ENCODE assay signal across 18 cellular contexts in the genomic region with DNA sequence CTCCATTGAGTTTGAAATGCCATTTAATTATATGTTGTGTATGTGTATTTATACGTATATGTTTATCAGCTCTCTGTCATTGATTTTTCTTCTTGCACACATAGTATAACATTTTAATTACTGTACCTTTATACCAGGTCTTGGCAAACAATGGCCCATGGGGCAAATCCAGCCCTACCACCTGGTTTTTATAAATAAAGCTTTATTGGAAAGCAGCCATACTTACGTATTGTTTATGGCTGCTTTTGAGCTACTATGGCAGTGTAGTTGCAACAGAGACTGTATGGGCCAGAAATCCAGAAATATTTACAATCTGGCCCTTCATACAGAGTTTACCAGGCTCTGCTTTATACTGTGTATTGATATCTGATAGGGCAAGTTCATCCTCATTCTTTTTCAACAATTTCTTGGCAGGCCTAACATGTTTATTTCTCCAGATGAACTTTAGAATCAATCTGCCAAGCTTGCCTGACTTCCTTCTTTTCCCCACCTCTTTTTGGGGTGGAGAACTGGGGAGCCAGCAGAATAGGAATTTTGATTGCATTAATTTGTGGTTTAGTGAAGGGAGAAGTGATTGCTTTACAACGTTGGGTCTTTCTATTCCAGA. TPM values are rescaled to one million over a fixed set of nuclear protein-coding genes. Genes with fewer than 3 reads are reported as not detected.
DNase-seq lines count a peak whose midpoint lies in the region; ATAC-seq and TF ChIP-seq lines count a peak whose summit lies in the region.
"Had no signal": no experiment of that assay in that cellular context is flagged by ENCODE, and none has a peak within 500 bp of the region (broad histone marks: within the 10 kb centered on the region; RNA-seq: fewer than 3 reads in every experiment).

No MANE protein-coding gene starts in this region.

- H3K9me3 ChIP-seq in psoas muscle (no peaks in the 10 kb centered on the region), adrenal gland (replicated peaks in 1 of 3) (no peaks in the 10 kb centered on the region)
- H3K9me3 ChIP-seq: lower lobe of right lung had no signal

- H3K4me3 ChIP-seq in fibroblast of villous mesenchyme (ENCODE audit: low read depth, low read length) (no peak overlapping the region), psoas muscle (no peak overlapping the region), adrenal gland (no peak overlapping the region)
- H3K4me3 ChIP-seq: coronary artery, lower lobe of right lung had no signal

- TF ChIP-seq CTCF in fibroblast of villous mesenchyme (IDR thresholded peaks at IDR 0.05; ENCODE audit: insufficient read depth, low read depth, low read length) (no peak), psoas muscle (IDR thresholded peaks at IDR 0.05) (no peak), adrenal gland (IDR thresholded peaks at IDR 0.05) (no peak)

- TF ChIP-seq POLR2A in adrenal gland (IDR thresholded peaks at IDR 0.05): no peak

- peaks cover 0 to 5% of the 10 kb centered on the region in 2 donors for H3K36me3 ChIP-seq in psoas muscle (ENCODE audit: insufficient read depth in 1 of 2, low read depth in 1 of 2)
- peaks cover 0 to 2% of the 10 kb centered on the region in 2 donors for H3K36me3 ChIP-seq in adrenal gland (replicated peaks in 1 of 2)

- ATAC-seq in psoas muscle (peak in 2 of 4 donors; percentile 9 to 25), GM18858 (IDR thresholded peaks at IDR 0.05; ENCODE audit: unreplicated experiment) (no peak)
- ATAC-seq: lower lobe of right lung, natural killer cell had no signal

- peak overlapping the region; percentile 34 for H3K27ac ChIP-seq in psoas muscle
- no peak overlapping the region for H3K27ac ChIP-seq in adrenal gland
- H3K27ac ChIP-seq: coronary artery, lower lobe of right lung, RWPE1 had no signal

- H3K4me1 ChIP-seq in psoas muscle (peaks cover 61% of the 10 kb centered on the region), adrenal gland (replicated peaks in 1 of 2) (peaks cover 9 to 48% of the 10 kb centered on the region in 2 donors)

- intact Hi-C loops in psoas muscle (cut with DNase I): no loop called here
- intact Hi-C loops in adrenal gland (cut with DNase I): no loop called here

- DNase-seq in EH (ENCODE audit: low read depth) (peak; percentile 5), NCI-H774 (lab: John Stamatoyannopoulos, UW) (peak; percentile 4), fibroblast of villous mesenchyme (ENCODE audit: low read depth) (peak; percentile 14), psoas muscle (no peak), hippocampal formation (lab: John Stamatoyannopoulos, UW) (no peak), NCI-H526 treated with DMSO at 0.1 percent for 48 hours (lab: John Stamatoyannopoulos, UW) (no peak), adrenal gland (no peak)
- DNase-seq: activated naive CD4-positive, alpha-beta T cell treated with Interleukin-2 at 50 U/mL for 16 hours; activated T-cell treated with anti-CD3 and anti-CD28 coated beads for 4 hours; GF-D8; KG1; lower lobe of right lung; natural killer cell; NCI-H1105; NCI-H2227 treated with DMSO at 0.1 percent for 48 hours had no signal

- 37 to 54% (median 38%) methylated on average over 3 of the region's 3 CpGs for WGBS in psoas muscle, 3 donors
- WGBS in adrenal gland, 4 donors: 53 to 62% (median 59%) methylated on average over 3 of the region's 3 CpGs

- H3K27me3 ChIP-seq in psoas muscle (ENCODE audit: insufficient read depth in 3 of 3, low read length in 2 of 3) (no peaks in the 10 kb centered on the region), adrenal gland (no peaks in the 10 kb centered on the region)

RNA-seq across cellular contexts. Expression of a gene that starts 15.8 kb away (rescaled TPM):
- 36.4 and 58.3 TPM in 2 replicates for total RNA-seq in fibroblast of villous mesenchyme
- total RNA-seq in psoas muscle: 10 to 100 TPM; 24.0 to 43.1 (median 31.1) TPM
- 10 to 100 TPM; 13.5 to 30.5 (median 15.0) TPM for polyA plus RNA-seq in psoas muscle
- 10 to 100 TPM; 25.0 to 86.2 (median 54.0) TPM for total RNA-seq in adrenal gland
- polyA plus RNA-seq in adrenal gland: 10 to 100 TPM; 33.8 to 55.6 (median 43.5) TPM

Comparison
In these comparisons a context has a peak if more than half of its experiments do, and no peak if none do; other contexts are left out.
1. DNase-seq: peak in EH (single experiment), NCI-H774 (single experiment) and fibroblast of villous mesenchyme (single experiment); none in psoas muscle (0 of 2), hippocampal formation (0 of 2), NCI-H526 treated with DMSO at 0.1 percent for 48 hours (single experiment) and adrenal gland (0 of 7).